ENCODE assay signal across 1 cellular context in genomic region chr7:36128448-36129047, GRCh38.
TF ChIP-seq lines count a peak whose summit lies in the region.

No MANE protein-coding gene starts in this region.

TF ChIP-seq in A549, 52 proteins besides CTCF, POLR2A, EP300 and RAD21 (continued from another document):
- TF ChIP-seq, protein P1, sequence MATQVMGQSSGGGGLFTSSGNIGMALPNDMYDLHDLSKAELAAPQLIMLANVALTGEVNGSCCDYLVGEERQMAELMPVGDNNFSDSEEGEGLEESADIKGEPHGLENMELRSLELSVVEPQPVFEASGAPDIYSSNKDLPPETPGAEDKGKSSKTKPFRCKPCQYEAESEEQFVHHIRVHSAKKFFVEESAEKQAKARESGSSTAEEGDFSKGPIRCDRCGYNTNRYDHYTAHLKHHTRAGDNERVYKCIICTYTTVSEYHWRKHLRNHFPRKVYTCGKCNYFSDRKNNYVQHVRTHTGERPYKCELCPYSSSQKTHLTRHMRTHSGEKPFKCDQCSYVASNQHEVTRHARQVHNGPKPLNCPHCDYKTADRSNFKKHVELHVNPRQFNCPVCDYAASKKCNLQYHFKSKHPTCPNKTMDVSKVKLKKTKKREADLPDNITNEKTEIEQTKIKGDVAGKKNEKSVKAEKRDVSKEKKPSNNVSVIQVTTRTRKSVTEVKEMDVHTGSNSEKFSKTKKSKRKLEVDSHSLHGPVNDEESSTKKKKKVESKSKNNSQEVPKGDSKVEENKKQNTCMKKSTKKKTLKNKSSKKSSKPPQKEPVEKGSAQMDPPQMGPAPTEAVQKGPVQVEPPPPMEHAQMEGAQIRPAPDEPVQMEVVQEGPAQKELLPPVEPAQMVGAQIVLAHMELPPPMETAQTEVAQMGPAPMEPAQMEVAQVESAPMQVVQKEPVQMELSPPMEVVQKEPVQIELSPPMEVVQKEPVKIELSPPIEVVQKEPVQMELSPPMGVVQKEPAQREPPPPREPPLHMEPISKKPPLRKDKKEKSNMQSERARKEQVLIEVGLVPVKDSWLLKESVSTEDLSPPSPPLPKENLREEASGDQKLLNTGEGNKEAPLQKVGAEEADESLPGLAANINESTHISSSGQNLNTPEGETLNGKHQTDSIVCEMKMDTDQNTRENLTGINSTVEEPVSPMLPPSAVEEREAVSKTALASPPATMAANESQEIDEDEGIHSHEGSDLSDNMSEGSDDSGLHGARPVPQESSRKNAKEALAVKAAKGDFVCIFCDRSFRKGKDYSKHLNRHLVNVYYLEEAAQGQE (IDR thresholded peaks at IDR 0.05): no peak
- TF ChIP-seq KDM5A (IDR thresholded peaks at IDR 0.05) (no peak), E2F6 (IDR thresholded peaks at IDR 0.05; ENCODE audit: borderline replicate concordance, low read depth) (no peak), HOXB5 (CRISPR knock-in tag; IDR thresholded peaks at IDR 0.05) (no peak), RFX5 (IDR thresholded peaks at IDR 0.05) (no peak), NFE2L2 (conservative IDR thresholded peaks at IDR 0.05; ENCODE audit: low read length) (no peak), HOXA7 (CRISPR knock-in tag; IDR thresholded peaks at IDR 0.05) (no peak), RARB (CRISPR knock-in tag; IDR thresholded peaks at IDR 0.05) (no peak), PHF8 (IDR thresholded peaks at IDR 0.05; ENCODE audit: borderline replicate concordance, low read depth) (no peak), TFCP2L1 (CRISPR knock-in tag; IDR thresholded peaks at IDR 0.05) (no peak), MAFK (IDR thresholded peaks at IDR 0.05; ENCODE audit: partially characterized antibody) (peak; percentile 6), CHD2 (IDR thresholded peaks at IDR 0.05; ENCODE audit: low read length, partially characterized antibody) (no peak), GATA3 (IDR thresholded peaks at IDR 0.05; ENCODE audit: borderline replicate concordance) (peak; percentile 43)
- TF ChIP-seq, protein P2, sequence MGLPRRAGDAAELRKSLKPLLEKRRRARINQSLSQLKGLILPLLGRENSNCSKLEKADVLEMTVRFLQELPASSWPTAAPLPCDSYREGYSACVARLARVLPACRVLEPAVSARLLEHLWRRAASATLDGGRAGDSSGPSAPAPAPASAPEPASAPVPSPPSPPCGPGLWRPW (IDR thresholded peaks at IDR 0.05): no peak
- TF ChIP-seq, protein P3, sequence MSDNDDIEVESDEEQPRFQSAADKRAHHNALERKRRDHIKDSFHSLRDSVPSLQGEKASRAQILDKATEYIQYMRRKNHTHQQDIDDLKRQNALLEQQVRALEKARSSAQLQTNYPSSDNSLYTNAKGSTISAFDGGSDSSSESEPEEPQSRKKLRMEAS (IDR thresholded peaks at IDR 0.05): peak; percentile 14; the same call in 1 of the 2 replicates
TF ChIP-seq in A549: peak in this region for 7.
